18 cellular contexts compared by ENCODE assay signal in the genomic region with DNA sequence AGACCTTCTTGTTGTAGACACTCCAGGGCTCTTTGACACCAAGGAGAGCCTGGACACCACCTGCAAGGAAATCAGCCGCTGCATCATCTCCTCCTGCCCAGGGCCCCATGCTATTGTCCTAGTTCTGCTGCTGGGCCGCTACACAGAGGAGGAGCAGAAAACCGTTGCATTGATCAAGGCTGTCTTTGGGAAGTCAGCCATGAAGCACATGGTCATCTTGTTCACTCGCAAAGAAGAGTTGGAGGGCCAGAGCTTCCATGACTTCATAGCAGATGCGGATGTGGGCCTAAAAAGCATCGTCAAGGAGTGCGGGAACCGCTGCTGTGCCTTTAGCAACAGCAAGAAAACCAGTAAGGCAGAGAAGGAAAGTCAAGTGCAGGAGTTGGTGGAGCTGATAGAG. TPM values are rescaled to one million over a fixed set of nuclear protein-coding genes. Genes with fewer than 3 reads are reported as not detected.
A peak's percentile ranks its signal among the peaks of the same experiment; 100 is the strongest.
DNase-seq lines count a peak whose midpoint lies in the region; ATAC-seq, FAIRE-seq and TF ChIP-seq lines count a peak whose summit lies in the region.
"Had no signal": no experiment of that assay in that cellular context is flagged by ENCODE, and none has a peak within 500 bp of the region (broad histone marks: within the 10 kb centered on the region; RNA-seq: fewer than 3 reads in every experiment).

No MANE protein-coding gene starts in this region.

- no peak overlapping the region for H2AFZ ChIP-seq in MM.1S (ENCODE audit: low read length)
- H2AFZ ChIP-seq: GM23248, neural progenitor cell had no signal

- H3K4me3 ChIP-seq in skin epidermis = peak overlapping the region in 5 of 7 experiments; percentile 1 to 54 (median 6)
- H3K4me3 ChIP-seq in MM.1S (ENCODE audit: low read length) = no peak overlapping the region
- H3K4me3 ChIP-seq: adrenal gland, GM23248, MG63, neural progenitor cell had no signal

- H3K9ac ChIP-seq in MM.1S (ENCODE audit: low read length) = no peak overlapping the region
- H3K9ac ChIP-seq: GM23248, neural progenitor cell had no signal

- DNase-seq in GM12892 (ENCODE audit: insufficient read length) (no peak), caudate nucleus (lab: John Stamatoyannopoulos, UW) (no peak), amniotic stem cell (lab: John Stamatoyannopoulos, UW) (no peak), NCI-H1436 (lab: John Stamatoyannopoulos, UW) (no peak), MM.1S (no peak)
- peak; percentile 51 to 62 for DNase-seq in activated CD4-positive, alpha-beta T cell treated with anti-CD3 and anti-CD28 coated beads, Interleukin-2, amount 50 U/mL, for 48 hours
- DNase-seq: adrenal gland; Caco-2; foreskin fibroblast; GM23248; MG63; stimulated activated naive B cell treated with anti-CD40 and anti-IgM and Interleukin-4, amounts not matched to agents 10 μg/mL and 1 μg/mL and 100 μg/mL, for 72 hours had no signal

- no peaks in the 10 kb centered on the region for H3F3A ChIP-seq in MM.1S (ENCODE audit: insufficient read depth, low read length)

- no peak overlapping the region for H3K4me2 ChIP-seq in MM.1S (ENCODE audit: low read depth, low read length)
- H3K4me2 ChIP-seq: neural progenitor cell had no signal

- peaks cover 2% of the 10 kb centered on the region; the same call in 1 of the 2 replicates for H3K4me1 ChIP-seq in MM.1S (ENCODE audit: low read length)
- H3K4me1 ChIP-seq: adrenal gland, Caco-2, neural progenitor cell had no signal

- no peaks in the 10 kb centered on the region for H3K79me2 ChIP-seq in MM.1S (ENCODE audit: low read length)

- H4K20me1 ChIP-seq in MM.1S (ENCODE audit: insufficient read depth, low read length) = no peaks in the 10 kb centered on the region

- TF ChIP-seq CTCF in MM.1S (IDR thresholded peaks at IDR 0.05; ENCODE audit: low read length) = no peak

- H3K36me3 ChIP-seq in MM.1S (replicated peaks; ENCODE audit: insufficient read depth, low read length) = no peaks in the 10 kb centered on the region
- H3K36me3 ChIP-seq: adrenal gland, MG63, neural progenitor cell had no signal

- H3K27ac ChIP-seq in caudate nucleus (ENCODE audit: low read depth, low read length) = peak overlapping the region; percentile 36
- peak overlapping the region in 14 of 21 experiments; percentile 2 to 94 (median 46) for H3K27ac ChIP-seq in skin epidermis
- H3K27ac ChIP-seq in MM.1S (ENCODE audit: low read length) = no peak overlapping the region
- H3K27ac ChIP-seq: GM23248, HL-60, neural progenitor cell had no signal

- H3K9me2 ChIP-seq in MM.1S (replicated peaks; ENCODE audit: insufficient read depth, low read length) = no peaks in the 10 kb centered on the region

- H3K27me3 ChIP-seq in MM.1S (replicated peaks; ENCODE audit: insufficient read depth, low read length) = no peaks in the 10 kb centered on the region
- H3K27me3 ChIP-seq: adrenal gland, MG63 had no signal

- H3K9me3 ChIP-seq in MM.1S (replicated peaks; ENCODE audit: insufficient read depth, low read length) = no peaks in the 10 kb centered on the region
- H3K9me3 ChIP-seq: adrenal gland, Caco-2, MG63 had no signal

- no peak for ATAC-seq in HG03439 (IDR thresholded peaks at IDR 0.05; ENCODE audit: unreplicated experiment)
- ATAC-seq: stimulated activated naive B cell treated with anti-CD40 and anti-IgM and Interleukin-4, amounts not matched to agents 10 μg/mL and 1 μg/mL and 100 μg/mL, for 72 hours had no signal

- no peak for TF ChIP-seq POLR2A in GM12892 (IDR thresholded peaks at IDR 0.05; ENCODE audit: low read depth, low read length)

- FAIRE-seq in GM12892 (lab: Jason Lieb, UNC) = peak; percentile 62
- FAIRE-seq: keratinocyte, TTC549 had no signal

RNA-seq across cellular contexts. Expression of a gene that starts 5.5 kb away (rescaled TPM):
- 8.6 TPM for polyA plus RNA-seq in GM12892 (2012; ENCODE audit: missing spikeins)
- polyA plus RNA-seq: GM23248, keratinocyte had no signal

RNA-seq across cellular contexts. Expression of a gene that starts 47.0 kb away (rescaled TPM):
- polyA plus RNA-seq in GM12892 (2012; ENCODE audit: missing spikeins) = 6.4 TPM
- polyA plus RNA-seq: GM23248, keratinocyte had no signal

Comparison
In these comparisons a context has a peak if more than half of its experiments do, and no peak if none do; other contexts are left out.
1. DNase-seq: peak in activated CD4-positive, alpha-beta T cell treated with anti-CD3 and anti-CD28 coated beads, Interleukin-2, amount 50 U/mL, for 48 hours (2 of 2); none in GM12892 (single experiment), caudate nucleus (0 of 61), amniotic stem cell (single experiment), NCI-H1436 (single experiment) and MM.1S (single experiment).